1 cellular context compared by ENCODE assay signal in the genomic region with DNA sequence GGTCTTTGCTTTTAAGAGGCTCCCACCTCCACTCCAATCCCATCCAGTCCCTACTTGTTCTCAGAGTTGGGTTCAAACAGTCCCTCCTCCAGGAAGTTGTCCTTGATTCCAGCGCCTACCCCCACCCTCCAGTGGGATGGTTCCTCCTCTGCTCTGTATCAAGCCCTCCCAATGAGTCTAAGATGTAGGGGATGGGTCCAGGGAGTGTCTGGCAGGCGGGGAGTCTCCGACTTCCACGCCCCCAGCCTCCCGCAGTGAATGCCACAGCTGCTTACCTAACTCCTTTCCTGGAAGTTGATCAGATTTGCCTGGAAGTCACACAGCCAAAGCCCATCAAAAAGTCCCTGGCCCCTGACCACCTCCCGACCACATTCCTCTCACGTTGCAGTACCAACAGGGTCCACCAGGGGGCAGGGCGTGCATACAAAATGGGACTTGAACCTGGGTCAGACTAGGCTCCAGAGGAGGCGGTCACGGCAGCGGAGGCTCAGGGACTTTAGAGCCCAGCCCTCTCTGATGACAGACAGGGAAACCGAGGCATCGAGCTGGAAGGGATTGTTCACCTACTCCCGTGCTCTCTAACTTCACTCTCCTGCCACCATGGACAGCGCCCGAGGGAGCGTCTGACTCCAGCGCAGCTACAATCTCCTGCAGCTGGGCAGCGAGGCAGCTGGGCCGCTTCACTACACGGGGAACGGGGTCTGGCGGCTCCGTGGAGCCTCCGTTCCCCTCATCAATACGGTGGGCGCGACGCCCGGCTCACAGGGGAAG.
A peak's percentile ranks its signal among the peaks of the same experiment; 100 is the strongest.
TF ChIP-seq lines count a peak whose summit lies in the region.

No MANE protein-coding gene starts in this region.

TF ChIP-seq in HepG2, 621 proteins besides CTCF, POLR2A, EP300 and RAD21 (continued from another document and continues in another):
- TF ChIP-seq IKZF1 (IDR thresholded peaks at IDR 0.05): no peak
- peak; percentile 97 for TF ChIP-seq ZNF770 (CRISPR knock-in tag; IDR thresholded peaks at IDR 0.05)
- no peak for TF ChIP-seq KDM6A (CRISPR knock-in tag; IDR thresholded peaks at IDR 0.05; ENCODE audit: low read depth)
- TF ChIP-seq KIAA2018 (CRISPR knock-in tag; IDR thresholded peaks at IDR 0.05; ENCODE audit: borderline replicate concordance): no peak
- TF ChIP-seq ATF3 (CRISPR knock-in tag; IDR thresholded peaks at IDR 0.05): no peak; the same call in 1 of the 2 replicates
- 0 out of 2 replicates have a peak, but pooled peaks have one; percentile 49 for TF ChIP-seq ZMAT3 (CRISPR knock-in tag; conservative IDR thresholded peaks at IDR 0.05)
- peak; percentile 51; the same call in 1 of the 2 replicates for TF ChIP-seq SNAI1 (CRISPR knock-in tag; IDR thresholded peaks at IDR 0.05; ENCODE audit: borderline replicate concordance)
- no peak; the same call in 1 of the 2 replicates for TF ChIP-seq ZBTB8A (CRISPR knock-in tag; IDR thresholded peaks at IDR 0.05; ENCODE audit: borderline replicate concordance, low read depth)
- TF ChIP-seq ZNF296 (CRISPR knock-in tag; conservative IDR thresholded peaks at IDR 0.05): no peak
- TF ChIP-seq ZC3H13 (CRISPR knock-in tag; IDR thresholded peaks at IDR 0.05): no peak
- TF ChIP-seq TOE1 (CRISPR knock-in tag; IDR thresholded peaks at IDR 0.05): no peak
- no peak for TF ChIP-seq MED8 (CRISPR knock-in tag; IDR thresholded peaks at IDR 0.05; ENCODE audit: insufficient replicate concordance)
- TF ChIP-seq ISX (CRISPR knock-in tag; conservative IDR thresholded peaks at IDR 0.05): no peak
- no peak; the same call in none of the 2 replicates for TF ChIP-seq RARA (CRISPR knock-in tag; IDR thresholded peaks at IDR 0.05)
- no peak for TF ChIP-seq SNRNP70 (IDR thresholded peaks at IDR 0.05; ENCODE audit: low read depth, low read length)
- TF ChIP-seq ATM (IDR thresholded peaks at IDR 0.05; ENCODE audit: borderline replicate concordance): no peak
- peak; percentile 59 for TF ChIP-seq YEATS2 (CRISPR knock-in tag; IDR thresholded peaks at IDR 0.05; ENCODE audit: borderline replicate concordance)
- TF ChIP-seq TBX3 (IDR thresholded peaks at IDR 0.05; ENCODE audit: borderline replicate concordance): no peak
- TF ChIP-seq KAT7 (CRISPR knock-in tag; IDR thresholded peaks at IDR 0.05; ENCODE audit: borderline replicate concordance): peak; percentile 37; the same call in 1 of the 2 replicates
- no peak for TF ChIP-seq CSRNP2 (CRISPR knock-in tag; conservative IDR thresholded peaks at IDR 0.05; ENCODE audit: low read depth)
- TF ChIP-seq HES4 (CRISPR knock-in tag; IDR thresholded peaks at IDR 0.05; ENCODE audit: borderline replicate concordance): no peak
- TF ChIP-seq TFDP1 (CRISPR knock-in tag; IDR thresholded peaks at IDR 0.05; ENCODE audit: borderline replicate concordance): no peak
- no peak for TF ChIP-seq CHD2 (IDR thresholded peaks at IDR 0.05; ENCODE audit: low read depth, low read length)
- TF ChIP-seq, protein P1, sequence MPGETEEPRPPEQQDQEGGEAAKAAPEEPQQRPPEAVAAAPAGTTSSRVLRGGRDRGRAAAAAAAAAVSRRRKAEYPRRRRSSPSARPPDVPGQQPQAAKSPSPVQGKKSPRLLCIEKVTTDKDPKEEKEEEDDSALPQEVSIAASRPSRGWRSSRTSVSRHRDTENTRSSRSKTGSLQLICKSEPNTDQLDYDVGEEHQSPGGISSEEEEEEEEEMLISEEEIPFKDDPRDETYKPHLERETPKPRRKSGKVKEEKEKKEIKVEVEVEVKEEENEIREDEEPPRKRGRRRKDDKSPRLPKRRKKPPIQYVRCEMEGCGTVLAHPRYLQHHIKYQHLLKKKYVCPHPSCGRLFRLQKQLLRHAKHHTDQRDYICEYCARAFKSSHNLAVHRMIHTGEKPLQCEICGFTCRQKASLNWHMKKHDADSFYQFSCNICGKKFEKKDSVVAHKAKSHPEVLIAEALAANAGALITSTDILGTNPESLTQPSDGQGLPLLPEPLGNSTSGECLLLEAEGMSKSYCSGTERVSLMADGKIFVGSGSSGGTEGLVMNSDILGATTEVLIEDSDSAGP (CRISPR knock-in tag; IDR thresholded peaks at IDR 0.05; ENCODE audit: borderline replicate concordance): peak; percentile 43
- peak; percentile 62; the same call in 1 of the 2 replicates for TF ChIP-seq PHF8 (CRISPR knock-in tag; IDR thresholded peaks at IDR 0.05)
- no peak; the same call in 1 of the 2 replicates for TF ChIP-seq ZNF501 (CRISPR knock-in tag; IDR thresholded peaks at IDR 0.05)
- peak; percentile 64 for TF ChIP-seq ZMYM4 (CRISPR knock-in tag; IDR thresholded peaks at IDR 0.05)
- no peak for TF ChIP-seq SMARCE1 (IDR thresholded peaks at IDR 0.05; ENCODE audit: borderline replicate concordance)
- TF ChIP-seq NCOA2 (CRISPR knock-in tag; IDR thresholded peaks at IDR 0.05): peak; percentile 57; the same call in 1 of the 2 replicates
- TF ChIP-seq SP1 (IDR thresholded peaks at IDR 0.05): no peak
- TF ChIP-seq SP1 (CRISPR knock-in tag; IDR thresholded peaks at IDR 0.05): no peak
- TF ChIP-seq RBAK (CRISPR knock-in tag; IDR thresholded peaks at IDR 0.05): no peak
- TF ChIP-seq, protein P2, sequence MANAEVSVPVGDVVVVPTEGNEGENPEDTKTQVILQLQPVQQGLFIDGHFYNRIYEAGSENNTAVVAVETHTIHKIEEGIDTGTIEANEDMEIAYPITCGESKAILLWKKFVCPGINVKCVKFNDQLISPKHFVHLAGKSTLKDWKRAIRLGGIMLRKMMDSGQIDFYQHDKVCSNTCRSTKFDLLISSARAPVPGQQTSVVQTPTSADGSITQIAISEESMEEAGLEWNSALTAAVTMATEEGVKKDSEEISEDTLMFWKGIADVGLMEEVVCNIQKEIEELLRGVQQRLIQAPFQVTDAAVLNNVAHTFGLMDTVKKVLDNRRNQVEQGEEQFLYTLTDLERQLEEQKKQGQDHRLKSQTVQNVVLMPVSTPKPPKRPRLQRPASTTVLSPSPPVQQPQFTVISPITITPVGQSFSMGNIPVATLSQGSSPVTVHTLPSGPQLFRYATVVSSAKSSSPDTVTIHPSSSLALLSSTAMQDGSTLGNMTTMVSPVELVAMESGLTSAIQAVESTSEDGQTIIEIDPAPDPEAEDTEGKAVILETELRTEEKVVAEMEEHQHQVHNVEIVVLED (CRISPR knock-in tag; IDR thresholded peaks at IDR 0.05; ENCODE audit: borderline replicate concordance): peak; percentile 41; the same call in 1 of the 2 replicates
- TF ChIP-seq ZNF460 (CRISPR knock-in tag; IDR thresholded peaks at IDR 0.05; ENCODE audit: borderline replicate concordance): no peak
- no peak for TF ChIP-seq ZNF562 (CRISPR knock-in tag; IDR thresholded peaks at IDR 0.05; ENCODE audit: borderline replicate concordance)
- no peak for TF ChIP-seq FOXC1 (CRISPR knock-in tag; IDR thresholded peaks at IDR 0.05; ENCODE audit: borderline replicate concordance)
- TF ChIP-seq, protein P3, sequence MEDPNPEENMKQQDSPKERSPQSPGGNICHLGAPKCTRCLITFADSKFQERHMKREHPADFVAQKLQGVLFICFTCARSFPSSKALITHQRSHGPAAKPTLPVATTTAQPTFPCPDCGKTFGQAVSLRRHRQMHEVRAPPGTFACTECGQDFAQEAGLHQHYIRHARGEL (CRISPR knock-in tag; IDR thresholded peaks at IDR 0.05): 0 out of 2 replicates have a peak, but pooled peaks have one; percentile 14
- TF ChIP-seq, protein P4, sequence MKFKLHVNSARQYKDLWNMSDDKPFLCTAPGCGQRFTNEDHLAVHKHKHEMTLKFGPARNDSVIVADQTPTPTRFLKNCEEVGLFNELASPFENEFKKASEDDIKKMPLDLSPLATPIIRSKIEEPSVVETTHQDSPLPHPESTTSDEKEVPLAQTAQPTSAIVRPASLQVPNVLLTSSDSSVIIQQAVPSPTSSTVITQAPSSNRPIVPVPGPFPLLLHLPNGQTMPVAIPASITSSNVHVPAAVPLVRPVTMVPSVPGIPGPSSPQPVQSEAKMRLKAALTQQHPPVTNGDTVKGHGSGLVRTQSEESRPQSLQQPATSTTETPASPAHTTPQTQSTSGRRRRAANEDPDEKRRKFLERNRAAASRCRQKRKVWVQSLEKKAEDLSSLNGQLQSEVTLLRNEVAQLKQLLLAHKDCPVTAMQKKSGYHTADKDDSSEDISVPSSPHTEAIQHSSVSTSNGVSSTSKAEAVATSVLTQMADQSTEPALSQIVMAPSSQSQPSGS (CRISPR knock-in tag; IDR thresholded peaks at IDR 0.05): peak; percentile 50; the same call in 1 of the 2 replicates
- TF ChIP-seq SAFB2 (CRISPR knock-in tag; IDR thresholded peaks at IDR 0.05; ENCODE audit: borderline replicate concordance, low read depth): no peak; the same call in 1 of the 2 replicates
- no peak for TF ChIP-seq ZNF7 (CRISPR knock-in tag; IDR thresholded peaks at IDR 0.05)
- TF ChIP-seq NFYC (CRISPR knock-in tag; IDR thresholded peaks at IDR 0.05): no peak
- no peak for TF ChIP-seq ZNF30 (CRISPR knock-in tag; IDR thresholded peaks at IDR 0.05)
